In the genomic region with DNA sequence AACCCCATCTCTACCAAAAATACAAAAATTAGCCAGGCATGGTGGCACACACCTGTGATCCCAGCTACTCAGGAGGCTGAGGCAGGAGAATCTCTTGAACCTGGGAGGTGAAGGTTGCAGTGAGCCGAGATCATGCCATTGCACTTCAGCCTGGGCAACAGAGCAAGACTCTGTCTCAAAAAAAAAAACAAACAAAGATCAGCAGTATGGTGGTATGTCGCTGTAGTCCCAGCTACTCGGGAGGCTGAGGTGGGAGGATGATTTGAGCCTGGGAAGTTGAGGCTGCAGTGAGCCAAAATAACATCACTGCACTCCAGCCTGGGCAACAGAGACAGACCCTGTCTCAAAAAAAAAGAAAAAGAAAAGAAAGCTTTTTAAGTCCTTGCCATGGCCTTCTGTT, we compare ENCODE assay signal across 8 cellular contexts. TPM values are rescaled to one million over a fixed set of nuclear protein-coding genes. Genes with fewer than 3 reads are reported as not detected.
DNase-seq lines count a peak whose midpoint lies in the region; ATAC-seq, FAIRE-seq and TF ChIP-seq lines count a peak whose summit lies in the region.
"Not testable (repeated sequence)": the region's sequence is repeated elsewhere in the genome, so short reads cannot be mapped to it uniquely, and the experiment has no call there.

No MANE protein-coding gene starts in this region.

- not testable (repeated sequence) for H3K4ac ChIP-seq in mesenchymal stem cell (ENCODE audit: low read depth in 1 of 2, low read length in 2 of 2)

- ATAC-seq in A549, HCT116: not testable (repeated sequence)

- RAD21 ChIA-PET in HCT116 (lab: Charles Lee; ENCODE audit: low non-redundant PET in 1 of 2, low total read pairs in 2 of 2, uncharacterized antibody in 2 of 2, unreplicated experiment in 2 of 2), result interaction anchor here in 1 of 2 experiments (0.6 kb wide), 1 partner anchor 475 kb away, joined by 3 read pairs; no protein-coding TSS in a partner anchor

- TF ChIP-seq CTCF in A549 (IDR thresholded peaks at IDR 0.05); HCT116 (IDR thresholded peaks at IDR 0.05 in 2 of 3, conservative IDR thresholded peaks at IDR 0.05 in 1 of 3; ENCODE audit: borderline replicate concordance in 1 of 3, insufficient read depth in 1 of 3, low read depth in 2 of 3, low read length in 2 of 3); PC-9 (conservative IDR thresholded peaks at IDR 0.05); VCaP (conservative IDR thresholded peaks at IDR 0.05); mammary epithelial cell (conservative IDR thresholded peaks at IDR 0.05 in 1 of 2, IDR thresholded peaks at IDR 0.05 in 1 of 2; ENCODE audit: extremely low read depth in 1 of 2, insufficient read depth in 1 of 2, low read depth in 1 of 2, low read length in 2 of 2); thyroid gland (IDR thresholded peaks at IDR 0.05): not testable (repeated sequence)

- not testable (repeated sequence) for H3K9ac ChIP-seq in HCT116 (ENCODE audit: low read length); mammary epithelial cell (ENCODE audit: insufficient read depth, low read length); mesenchymal stem cell (ENCODE audit: low read length)

- POLR2A ChIA-PET in A549 (lab: Yijun Ruan, JAX); HCT116 (lab: Charles Lee); PC-9 (lab: Charles Lee; ENCODE audit: unreplicated experiment): not testable (repeated sequence)

- H3K36me3 ChIP-seq in HCT116 (ENCODE audit: control insufficient read depth in 1 of 2, insufficient read depth in 2 of 2, low read length in 2 of 2); PC-9 (ENCODE audit: low read depth); mammary epithelial cell (ENCODE audit: insufficient read depth, low read length); esophagus (ENCODE audit: control insufficient read depth in 2 of 2, insufficient read depth in 2 of 2, low read length in 1 of 2); mesenchymal stem cell (ENCODE audit: control insufficient read depth in 1 of 2, insufficient read depth in 2 of 2, low read depth in 1 of 2, low read length in 2 of 2); thyroid gland: not testable (repeated sequence)

- intact Hi-C loops in HCT116 (cut with micrococcal nuclease); PC-9 (cut with micrococcal nuclease; ENCODE audit: unreplicated experiment); thyroid gland (cut with DNase I): not testable (repeated sequence)
- intact Hi-C loops in mammary epithelial cell (cut with micrococcal nuclease), result loop anchor here (2.0 kb wide), 1 partner anchor 21 kb away; no protein-coding TSS in a partner anchor

- not testable (repeated sequence) for DNase-seq in A549 (ENCODE audit: low read depth in 1 of 2, low spot score in 1 of 2); HCT116 (ENCODE audit: low read depth, low spot score); PC-9; mammary epithelial cell; mesenchymal stem cell; thyroid gland

- not testable (repeated sequence) for H2BK12ac ChIP-seq in mesenchymal stem cell (ENCODE audit: low read length in 2 of 2)

- H3K4me1 ChIP-seq in A549, result peaks cover 66% of the 10 kb centered on the region
- peaks cover 40 to 88% of the 10 kb centered on the region in 2 experiments for H3K4me1 ChIP-seq in HCT116 (ENCODE audit: control insufficient read depth in 1 of 2, insufficient read depth in 2 of 2, low read length in 2 of 2)
- H3K4me1 ChIP-seq in PC-9 (replicated peaks; ENCODE audit: insufficient read depth), result peaks cover 92% of the 10 kb centered on the region
- peaks cover 46% of the 10 kb centered on the region for H3K4me1 ChIP-seq in mammary epithelial cell (ENCODE audit: insufficient read depth, low read length)
- peaks cover 3 to 14% of the 10 kb centered on the region in 2 donors for H3K4me1 ChIP-seq in esophagus (ENCODE audit: control insufficient read depth in 2 of 2, insufficient read depth in 2 of 2, low read length in 1 of 2)
- peaks cover 16% of the 10 kb centered on the region for H3K4me1 ChIP-seq in mesenchymal stem cell (ENCODE audit: control insufficient read depth, insufficient read depth, low read depth, low read length)
- peaks cover 44 to 51% of the 10 kb centered on the region in 2 donors for H3K4me1 ChIP-seq in thyroid gland

- H3K9me2 ChIP-seq in HCT116 (ENCODE audit: insufficient read depth); PC-9 (ENCODE audit: insufficient read depth): not testable (repeated sequence)

- H3K4me2 ChIP-seq in A549; HCT116 (ENCODE audit: low read length); mammary epithelial cell (ENCODE audit: insufficient read depth, low read depth, low read length); mesenchymal stem cell (ENCODE audit: low read length, poor library complexity, severe bottlenecking): not testable (repeated sequence)
- H3K4me2 ChIP-seq in PC-9, result 0 out of 2 replicates have a peak overlapping the region, but pooled peaks have one; percentile 11

- not testable (repeated sequence) for TF ChIP-seq POLR2A in A549 (IDR thresholded peaks at IDR 0.05; ENCODE audit: low read length); HCT116 (IDR thresholded peaks at IDR 0.05; ENCODE audit: borderline replicate concordance, extremely low read depth, insufficient read depth, insufficient read length); thyroid gland (IDR thresholded peaks at IDR 0.05)

- H3K18ac ChIP-seq in mesenchymal stem cell (ENCODE audit: low read depth in 1 of 2, low read length in 2 of 2), result not testable (repeated sequence)

- in situ Hi-C loops in mammary epithelial cell (cut with MboI; ENCODE audit: low sequenced_read_pairs in 2 of 2), result loop anchor here (5.0 kb wide), 2 partner anchors 53 to 58 kb away; no protein-coding TSS in a partner anchor

- CTCF ChIA-PET in A549 (lab: Yijun Ruan, JAX), result interaction anchor here (0.8 to 6.9 kb wide), 7 partner anchors 13 to 56 kb away, joined by 3 to 115 read pairs (median 4); no protein-coding TSS in a partner anchor
- CTCF ChIA-PET in HCT116 (lab: Charles Lee); PC-9 (lab: Charles Lee); mammary epithelial cell (lab: Charles Lee; ENCODE audit: low non-redundant PET): not testable (repeated sequence)

- dilution Hi-C loops in mammary epithelial cell (cut with HindIII; ENCODE audit: low sequenced_read_pairs), result not testable (repeated sequence)

- H4K91ac ChIP-seq in mesenchymal stem cell (ENCODE audit: low read length), result not testable (repeated sequence)

- not testable (repeated sequence) for H4K8ac ChIP-seq in mesenchymal stem cell (ENCODE audit: low read length)

- not testable (repeated sequence) for TF ChIP-seq RAD21 in A549 (conservative IDR thresholded peaks at IDR 0.05 in 1 of 2, IDR thresholded peaks at IDR 0.05 in 1 of 2); HCT116 (IDR thresholded peaks at IDR 0.05; ENCODE audit: low read depth)

- not testable (repeated sequence) for H3K79me1 ChIP-seq in mesenchymal stem cell (replicated peaks; ENCODE audit: low read length, poor library complexity, severe bottlenecking)

- not testable (repeated sequence) for H2BK120ac ChIP-seq in mesenchymal stem cell (ENCODE audit: low read depth, low read length)

- H3K14ac ChIP-seq in mesenchymal stem cell (ENCODE audit: low read length in 2 of 2), result not testable (repeated sequence)

- 96% methylated on average over 3 of the region's 3 CpGs for WGBS in A549 (ENCODE audit: missing lambda C conversion rate)
- 92% methylated on average over 3 of the region's 3 CpGs for WGBS in mammary epithelial cell (ENCODE audit: low coverage, missing lambda C conversion rate)
- WGBS in esophagus, 2 donors, result 92 to 94% methylated on average over 3 of the region's 3 CpGs
- 100% methylated on average over 3 of the region's 3 CpGs for WGBS in mesenchymal stem cell
- 93% methylated on average over 3 of the region's 3 CpGs for WGBS in thyroid gland, 2 donors

- not testable (repeated sequence) for H2AFZ ChIP-seq in HCT116 (ENCODE audit: low read depth, low read length, poor library complexity, severe bottlenecking); PC-9; mammary epithelial cell (ENCODE audit: low read depth, low read length); mesenchymal stem cell (ENCODE audit: low read depth, low read length)

- H3K4me3 ChIP-seq in A549; HCT116 (replicated peaks in 1 of 2; ENCODE audit: low read depth in 1 of 2, low read length in 2 of 2); PC-9; mammary epithelial cell (replicated peaks in 1 of 3; ENCODE audit: insufficient read depth in 1 of 3, low read depth in 2 of 3, low read length in 3 of 3); esophagus (ENCODE audit: low read depth in 1 of 2, low read length in 2 of 2); mesenchymal stem cell (ENCODE audit: insufficient read depth in 1 of 2, low read depth in 1 of 2, low read length in 2 of 2); thyroid gland (replicated peaks in 1 of 3): not testable (repeated sequence)

- not testable (repeated sequence) for BruUV-seq in HCT116 (replicated peaks; lab: Mats Ljungman, UMichigan); PC-9 (replicated peaks; lab: Mats Ljungman, UMichigan); mammary epithelial cell (replicated peaks; lab: Mats Ljungman, UMichigan)

- H2AK5ac ChIP-seq in mesenchymal stem cell (ENCODE audit: low read length, severe bottlenecking), result peak overlapping the region; percentile 42

- peak overlapping the region; percentile 85 to 94 for H3K27ac ChIP-seq in A549
- peak overlapping the region; percentile 90 for H3K27ac ChIP-seq in HCT116 (ENCODE audit: low read depth, low read length)
- H3K27ac ChIP-seq in PC-9, result peak overlapping the region; percentile 94
- H3K27ac ChIP-seq in VCaP, result peak overlapping the region; percentile 100
- peak overlapping the region; percentile 71 for H3K27ac ChIP-seq in mammary epithelial cell (ENCODE audit: insufficient read depth, low read depth, low read length)
- H3K27ac ChIP-seq in esophagus (ENCODE audit: low read depth in 2 of 2, low read length in 1 of 2), result peak overlapping the region; percentile 45 to 80
- H3K27ac ChIP-seq in mesenchymal stem cell (ENCODE audit: low read length, poor library complexity, severe bottlenecking), result not testable (repeated sequence)
- H3K27ac ChIP-seq in thyroid gland, result peak overlapping the region; percentile 25 to 96 (median 87)

- not testable (repeated sequence) for H2BK15ac ChIP-seq in mesenchymal stem cell (ENCODE audit: low read depth, poor library complexity, severe bottlenecking)

- not testable (repeated sequence) for TF ChIP-seq EP300 in A549 (IDR thresholded peaks at IDR 0.05)

- FAIRE-seq in A549 (lab: Jason Lieb, UNC), result not testable (repeated sequence)

- not testable (repeated sequence) for H3K79me2 ChIP-seq in HCT116 (ENCODE audit: insufficient read depth, low read length); PC-9 (ENCODE audit: low read depth); mammary epithelial cell (ENCODE audit: insufficient read depth, low read length)

- not testable (repeated sequence) for H3K27me3 ChIP-seq in HCT116 (ENCODE audit: insufficient read depth, low read length); PC-9 (ENCODE audit: insufficient read depth, low read depth); mammary epithelial cell (ENCODE audit: insufficient read depth, low read length); esophagus (ENCODE audit: control insufficient read depth in 1 of 2, insufficient read depth in 2 of 2, low read length in 2 of 2); mesenchymal stem cell (ENCODE audit: control insufficient read depth in 1 of 2, insufficient read depth in 1 of 2, low read length in 2 of 2); thyroid gland

- H3F3A ChIP-seq in PC-9 (ENCODE audit: insufficient read depth, low read depth), result peaks cover 71% of the 10 kb centered on the region

- H3K23ac ChIP-seq in mesenchymal stem cell (ENCODE audit: low read length in 2 of 2), result not testable (repeated sequence)

- H4K20me1 ChIP-seq in HCT116 (ENCODE audit: insufficient read depth); PC-9 (ENCODE audit: insufficient read depth); mammary epithelial cell (ENCODE audit: insufficient read depth, low read length): not testable (repeated sequence)

- H3K9me3 ChIP-seq in A549; HCT116 (ENCODE audit: control insufficient read depth in 1 of 2, insufficient read depth in 1 of 2, low read depth in 1 of 2, low read length in 2 of 2); PC-9 (ENCODE audit: insufficient read depth, low read depth); mammary epithelial cell (replicated peaks; ENCODE audit: insufficient read depth, low read length); esophagus (ENCODE audit: control insufficient read depth in 2 of 2, insufficient read depth in 1 of 2, low read depth in 1 of 2, low read length in 1 of 2); mesenchymal stem cell (ENCODE audit: control insufficient read depth, low read length); thyroid gland: not testable (repeated sequence)

- H2BK5ac ChIP-seq in mesenchymal stem cell (ENCODE audit: low read depth, low read length, poor library complexity, severe bottlenecking), result not testable (repeated sequence)

RNA-seq across cellular contexts. Expression of gene SEMA4B, which starts 36.9 kb away (rescaled TPM):
- polyA plus RNA-seq in A549 (2011; rRNA removed), result 45.3 and 61.0 TPM in 2 replicates
- 70.7 and 85.3 TPM in 2 replicates for polyA plus RNA-seq in A549 (2012; cell fraction: cytosol; rRNA removed)
- polyA plus RNA-seq in A549 (2012; cell fraction: nucleus; rRNA removed), result 165 and 233 TPM in 2 replicates
- polyA plus RNA-seq in A549 (2017; fragmentation: RNase III; extraction: RNeasy Plus Mini Kit Qiagen cat#74134 plus additional on column Dnase treatment), result 39.2 to 55.6 TPM (median 47.1 TPM) in 3 replicates
- polyA minus RNA-seq in A549 (2011; rRNA and poly(A)+ RNA removed), result 66.1 and 79.1 TPM in 2 replicates
- 98.6 TPM for total RNA-seq in HCT116 (2021; ENCODE audit: unreplicated experiment)
- polyA plus RNA-seq in HCT116 (2012), result 180 and 260 TPM in 2 replicates
- 63.6 and 70.7 TPM in 2 replicates for total RNA-seq in PC-9 (2021)
- 100 to 1,000 TPM in 1 of 2 donors, 10 to 100 TPM in 1; 44.3 to 108 TPM for total RNA-seq in mammary epithelial cell
- polyA plus RNA-seq in mammary epithelial cell, result 85.9 TPM
- 152 TPM for polyA minus RNA-seq in mammary epithelial cell
- 100 to 1,000 TPM in 1 of 2 donors, 10 to 100 TPM in 1; 90.5 to 121 TPM for polyA plus RNA-seq in esophagus
- polyA plus RNA-seq in mesenchymal stem cell (2013, experiment 1 of 2), result 21.4 TPM
- 22.7 TPM for polyA plus RNA-seq in mesenchymal stem cell (2013, experiment 2 of 2)
- 100 to 1,000 TPM in 1 of 4 donors, 10 to 100 TPM in 3; 49.5 to 163 (median 69.9) TPM for total RNA-seq in thyroid gland
